ENCODE assay signal across 1 cellular context in genomic region chr20:23530937-23531567, GRCh38.
TF ChIP-seq lines count a peak whose summit lies in the region.

No MANE protein-coding gene starts in this region.

TF ChIP-seq in GM12878, 131 proteins besides CTCF, POLR2A, EP300 and RAD21:
- TF ChIP-seq MEF2A (IDR thresholded peaks at IDR 0.05; ENCODE audit: insufficient read depth, low read depth, low read length) (peak; percentile 75; the same call in 1 of the 2 replicates), JUNB (IDR thresholded peaks at IDR 0.05) (peak; percentile 38), SPI1 (IDR thresholded peaks at IDR 0.05; ENCODE audit: borderline replicate concordance, insufficient read depth, low read depth, low read length) (no peak)
